ENCODE assay signal across 20 cellular contexts in genomic region chr14:52883658-52884057, GRCh38.
DNase-seq lines count a peak whose midpoint lies in the region; ATAC-seq, FAIRE-seq and TF ChIP-seq lines count a peak whose summit lies in the region.
"Had no signal": no experiment of that assay in that cellular context is flagged by ENCODE, and none has a peak within 500 bp of the region (broad histone marks: within the 10 kb centered on the region; RNA-seq: fewer than 3 reads in every experiment).

No MANE protein-coding gene starts in this region.

- peaks cover 2% of the 10 kb centered on the region for H3K4me1 Mint-ChIP-seq in mesothelial cell of epicardium
- H3K4me1 Mint-ChIP-seq in naive thymus-derived CD4-positive, alpha-beta T cell = no peaks in the 10 kb centered on the region

- H3K9me3 ChIP-seq in K562 (replicated peaks; ENCODE audit: control insufficient read depth, insufficient read depth, low read depth, low read length) (no peaks in the 10 kb centered on the region), ascending aorta (no peaks in the 10 kb centered on the region)
- no peaks in the 10 kb centered on the region for H3K9me3 ChIP-seq in naive thymus-derived CD4-positive, alpha-beta T cell (ENCODE audit: control insufficient read depth in 2 of 3, low read length in 3 of 3)
- H3K9me3 ChIP-seq: HAP-1 had no signal

- peaks cover 4% of the 10 kb centered on the region for H3K9me3 Mint-ChIP-seq in mesothelial cell of epicardium
- no peaks in the 10 kb centered on the region for H3K9me3 Mint-ChIP-seq in naive thymus-derived CD4-positive, alpha-beta T cell

- H3K27ac Mint-ChIP-seq in mesothelial cell of epicardium = peak overlapping the region; percentile 63
- no peak overlapping the region for H3K27ac Mint-ChIP-seq in naive thymus-derived CD4-positive, alpha-beta T cell

- BruUV-seq in K562 (replicated peaks; lab: Mats Ljungman, UMichigan) = no TSS peak

- H3K4me3 Mint-ChIP-seq in mesothelial cell of epicardium = no peak overlapping the region
- H3K4me3 Mint-ChIP-seq in naive thymus-derived CD4-positive, alpha-beta T cell = no peak overlapping the region

- H3K36me3 ChIP-seq in K562 (ENCODE audit: control insufficient read depth, insufficient read depth, low read length) = no peaks in the 10 kb centered on the region
- peaks cover 2 to 39% of the 10 kb centered on the region in 2 donors for H3K36me3 ChIP-seq in ascending aorta
- H3K36me3 ChIP-seq in naive thymus-derived CD4-positive, alpha-beta T cell (ENCODE audit: control insufficient read depth in 2 of 3, insufficient read depth in 3 of 3, low read length in 3 of 3) = no peaks in the 10 kb centered on the region

- 13% methylated on average over 4 of the region's 5 CpGs for WGBS in K562 (ENCODE audit: insufficient coverage, low coverage, missing lambda C conversion rate)

- no peak for TF ChIP-seq POLR2A in K562 (conservative IDR thresholded peaks at IDR 0.05)

- TF ChIP-seq CTCF in K562 (IDR thresholded peaks at IDR 0.05 in 2 of 3, conservative IDR thresholded peaks at IDR 0.05 in 1 of 3; ENCODE audit: insufficient read depth in 2 of 3, low read depth in 1 of 3, low read length in 3 of 3) (no peak), mesothelial cell of epicardium (IDR thresholded peaks at IDR 0.05; ENCODE audit: unreplicated experiment) (no peak), ascending aorta (IDR thresholded peaks at IDR 0.05) (no peak)

- POLR2A ChIA-PET in K562 (lab: Yijun Ruan, JAX) = no interaction called here
- POLR2A ChIA-PET in naive thymus-derived CD4-positive, alpha-beta T cell (lab: Charles Lee) = no interaction called here

- H3K9me1 ChIP-seq in K562 (ENCODE audit: control insufficient read depth, insufficient read depth, low read length) = no peaks in the 10 kb centered on the region

- H4K20me1 ChIP-seq in K562 (replicated peaks; ENCODE audit: control insufficient read depth, insufficient read depth, low read length) = no peaks in the 10 kb centered on the region

- DNase-seq in left ventricle myocardium superior (no peak), cardiac septum (ENCODE audit: low spot score) (no peak), K562 (ENCODE audit: extremely low read depth in 1 of 4, low spot score in 3 of 4) (no peak), mesothelial cell of epicardium (ENCODE audit: low spot score in 2 of 2, unreplicated experiment in 2 of 2) (no peak), urothelium cell line (ENCODE audit: low spot score) (no peak), ascending aorta (ENCODE audit: low spot score in 2 of 2) (no peak), DMS153 treated with DMSO at 0.1 percent for 48 hours (lab: John Stamatoyannopoulos, UW; ENCODE audit: unreplicated experiment) (no peak)
- no peak for DNase-seq in naive thymus-derived CD4-positive, alpha-beta T cell
- DNase-seq: 8988T, AML-193, EL, KG1, NCI-H1092, NCI-H1436 treated with DMSO at 0.1 percent for 48 hours, NCI-H1930, SHP77 treated with DMSO at 0.1 percent for 48 hours had no signal

- no peak overlapping the region for H3K4me2 ChIP-seq in K562 (ENCODE audit: insufficient read depth, low read length)

- TF ChIP-seq RAD21 in K562 (CRISPR knock-in tag; conservative IDR thresholded peaks at IDR 0.05 in 1 of 2, IDR thresholded peaks at IDR 0.05 in 1 of 2) = no peak

- H3K4me1 ChIP-seq in K562 (replicated peaks in 1 of 2; ENCODE audit: control insufficient read depth in 2 of 2, insufficient read depth in 2 of 2, low read length in 2 of 2) (no peaks in the 10 kb centered on the region), ascending aorta (peaks cover 0 to 38% of the 10 kb centered on the region in 2 donors)
- H3K4me1 ChIP-seq in naive thymus-derived CD4-positive, alpha-beta T cell (ENCODE audit: control insufficient read depth in 2 of 2, insufficient read depth in 2 of 2, low read length in 2 of 2) = no peaks in the 10 kb centered on the region

- no peaks in the 10 kb centered on the region for H3K79me2 ChIP-seq in K562 (ENCODE audit: control insufficient read depth, insufficient read depth, low read length)

- CTCF ChIA-PET in K562 (lab: Yijun Ruan, JAX; ENCODE audit: low intra/inter-chr PET ratio) = no interaction called here
- CTCF ChIA-PET in naive thymus-derived CD4-positive, alpha-beta T cell (lab: Charles Lee) = no interaction called here

- H3K27me3 Mint-ChIP-seq in mesothelial cell of epicardium (ENCODE audit: low read depth) = no peaks in the 10 kb centered on the region
- H3K27me3 Mint-ChIP-seq in naive thymus-derived CD4-positive, alpha-beta T cell = peaks cover 0 to 5% (median 0%) of the 10 kb centered on the region in 5 donors

- H3K36me3 Mint-ChIP-seq in mesothelial cell of epicardium = peaks cover 20% of the 10 kb centered on the region
- no peaks in the 10 kb centered on the region for H3K36me3 Mint-ChIP-seq in naive thymus-derived CD4-positive, alpha-beta T cell

- H3K27me3 ChIP-seq in K562 (ENCODE audit: control insufficient read depth in 2 of 2, insufficient read depth in 2 of 2, low read length in 2 of 2) (no peaks in the 10 kb centered on the region), ascending aorta (no peaks in the 10 kb centered on the region)
- no peaks in the 10 kb centered on the region for H3K27me3 ChIP-seq in naive thymus-derived CD4-positive, alpha-beta T cell (ENCODE audit: control insufficient read depth in 2 of 2, insufficient read depth in 2 of 2, low read length in 2 of 2)

- no peak overlapping the region for H2AFZ ChIP-seq in K562 (ENCODE audit: low read depth, low read length)

- ATAC-seq in left ventricle myocardium superior (peak; percentile 13), K562 (no peak)
- no peak for ATAC-seq in naive thymus-derived CD4-positive, alpha-beta T cell
- ATAC-seq: HepG2 had no signal

- FAIRE-seq in K562 (lab: Jason Lieb, UNC) (no peak), urothelium cell line (lab: Jason Lieb, UNC) (peak; percentile 67)
- FAIRE-seq: HepG2 had no signal

- H3K27ac ChIP-seq in K562 (ENCODE audit: extremely low read depth, low read depth, low read length) = no peak overlapping the region
- H3K27ac ChIP-seq in ascending aorta = no peak overlapping the region
- no peak overlapping the region for H3K27ac ChIP-seq in naive thymus-derived CD4-positive, alpha-beta T cell (ENCODE audit: low read depth, low read length)
- H3K27ac ChIP-seq: C4-2B, RWPE1 had no signal

- intact Hi-C loops in left ventricle myocardium superior (cut with micrococcal nuclease) = no loop called here
- intact Hi-C loops in cardiac septum (cut with DNase I) = no loop called here
- intact Hi-C loops in K562 (cut with micrococcal nuclease) = no loop called here
- intact Hi-C loops in ascending aorta (cut with DNase I) = loop anchor here (5.0 kb wide), 1 partner anchor 39 kb away; no protein-coding TSS in a partner anchor
- intact Hi-C loops in naive thymus-derived CD4-positive, alpha-beta T cell (cut with micrococcal nuclease) = no loop called here

- H3K4me3 ChIP-seq in K562 = no peak overlapping the region
- no peak overlapping the region for H3K4me3 ChIP-seq in ascending aorta
- H3K4me3 ChIP-seq in naive thymus-derived CD4-positive, alpha-beta T cell (ENCODE audit: low read length) = no peak overlapping the region
- H3K4me3 ChIP-seq: HAP-1 had no signal

- TF ChIP-seq EP300 in K562 (IDR thresholded peaks at IDR 0.05; ENCODE audit: low read length) = no peak

- H3K9ac ChIP-seq in K562 (ENCODE audit: insufficient read depth in 1 of 2, low read depth in 2 of 2, low read length in 2 of 2) = no peak overlapping the region

- in situ Hi-C loops in K562 (cut with MboI) = no loop called here

TF ChIP-seq in K562, 482 proteins besides CTCF, POLR2A, EP300 and RAD21:
- TF ChIP-seq NFRKB (IDR thresholded peaks at IDR 0.05; ENCODE audit: low read depth) (no peak), KDM1A (IDR thresholded peaks at IDR 0.05) (no peak), ZNF766 (CRISPR knock-in tag; conservative IDR thresholded peaks at IDR 0.05) (peak; percentile 51; the same call in 1 of the 2 replicates), GMEB1 (CRISPR knock-in tag; IDR thresholded peaks at IDR 0.05) (no peak)
